Comparison of ENCODE assay signal across 15 cellular contexts in genomic region chr22:42439021-42439420, GRCh38. TPM values are rescaled to one million over a fixed set of nuclear protein-coding genes. Genes with fewer than 3 reads are reported as not detected.
DNase-seq lines count a peak whose midpoint lies in the region; ATAC-seq and TF ChIP-seq lines count a peak whose summit lies in the region.
"Had no signal": no experiment of that assay in that cellular context is flagged by ENCODE, and none has a peak within 500 bp of the region (broad histone marks: within the 10 kb centered on the region; RNA-seq: fewer than 3 reads in every experiment).

No MANE protein-coding gene starts in this region.

- H3K27me3 ChIP-seq in A673 (replicated peaks; ENCODE audit: insufficient read depth, low read depth, low read length, poor library complexity): no peaks in the 10 kb centered on the region
- H3K27me3 ChIP-seq: cardiac muscle cell had no signal

- peak overlapping the region; percentile 49 for H3K4me3 Mint-ChIP-seq in Calu3 (ENCODE audit: low read depth, unreplicated experiment)

- H3K36me3 ChIP-seq in A673 (ENCODE audit: insufficient read depth, low read length, poor library complexity, severe bottlenecking): no peaks in the 10 kb centered on the region
- no peaks in the 10 kb centered on the region for H3K36me3 ChIP-seq in OCI-LY7 (ENCODE audit: insufficient read depth, low read length)
- H3K36me3 ChIP-seq: cardiac muscle cell, thoracic aorta had no signal

- TF ChIP-seq CTCF in A673 (conservative IDR thresholded peaks at IDR 0.05; ENCODE audit: low read depth, low read length): no peak
- no peak for TF ChIP-seq CTCF in Calu3 (IDR thresholded peaks at IDR 0.05; ENCODE audit: unreplicated experiment)
- TF ChIP-seq CTCF in OCI-LY7 (conservative IDR thresholded peaks at IDR 0.05; ENCODE audit: low read length): no peak
- TF ChIP-seq CTCF in fibroblast of the aortic adventitia (IDR thresholded peaks at IDR 0.05; ENCODE audit: insufficient read depth, low read length): no peak

- no peaks in the 10 kb centered on the region for H3K9me2 ChIP-seq in OCI-LY7 (ENCODE audit: insufficient read depth, low read length)

- no peaks in the 10 kb centered on the region for H4K20me1 ChIP-seq in OCI-LY7 (ENCODE audit: insufficient read depth, low read length)

- BruUV-seq in A673 (replicated peaks; lab: Mats Ljungman, UMichigan) (no TSS peak), Calu3 (replicated peaks; lab: Mats Ljungman, UMichigan) (no TSS peak), OCI-LY7 (replicated peaks; lab: Mats Ljungman, UMichigan) (no TSS peak)

- ATAC-seq in SK-N-SH treated with all-trans-retinoic acid at 6 μM for 48 hours (no peak), GM21529 (IDR thresholded peaks at IDR 0.05; ENCODE audit: unreplicated experiment) (no peak)

- CTCF ChIA-PET in A673 (lab: Charles Lee): interaction anchor here (0.6 to 0.7 kb wide), 2 partner anchors 349 to 720 kb away, joined by 3 to 4 read pairs; partner anchors contain the start of gene NDUFA6
- CTCF ChIA-PET in Calu3 (lab: Charles Lee): interaction anchor here (0.6 kb wide), 2 partner anchors 64 to 337 kb away, joined by 3 to 5 read pairs; no protein-coding TSS in a partner anchor
- CTCF ChIA-PET in OCI-LY7 (lab: Charles Lee; ENCODE audit: unreplicated experiment): no interaction called here

- POLR2A ChIA-PET in A673 (lab: Charles Lee; ENCODE audit: low non-redundant PET) (no interaction called here), OCI-LY7 (lab: Charles Lee) (no interaction called here)

- DNase-seq in A673 (ENCODE audit: low spot score) (peak; percentile 57), Calu3 (no peak), OCI-LY7 (ENCODE audit: low spot score) (no peak), fibroblast of the aortic adventitia (ENCODE audit: low read depth) (peak; percentile 9), putamen (ENCODE audit: low spot score) (no peak), NCI-H1436 treated with DMSO at 0.1 percent for 48 hours (lab: John Stamatoyannopoulos, UW) (no peak)
- DNase-seq: activated CD4-positive, CD25-positive, alpha-beta regulatory T cell treated with anti-CD3 and anti-CD28 coated beads, Interleukin-2, amount 50 U/mL, for 72 hours; effector memory CD4-positive, alpha-beta T cell; kidney glomerular epithelial cell; NCI-H1092 treated with DMSO at 0.1 percent for 48 hours; stimulated activated CD4-positive, alpha-beta T cell treated with anti-CD3 and anti-CD28 coated beads, Interleukin-4, amount 100 ng/mL, for 1 hour had no signal

- peaks cover 6% of the 10 kb centered on the region for H3K27me3 Mint-ChIP-seq in Calu3 (ENCODE audit: unreplicated experiment)

- H3K27ac Mint-ChIP-seq in Calu3 (ENCODE audit: unreplicated experiment): no peak overlapping the region

- H3K4me2 ChIP-seq in OCI-LY7 (ENCODE audit: low read length): peak overlapping the region; percentile 90

- H3K4me1 ChIP-seq in A673 (ENCODE audit: insufficient read depth, low read length, poor library complexity, severe bottlenecking) (peaks cover 51% of the 10 kb centered on the region), OCI-LY7 (ENCODE audit: insufficient read depth, low read length, poor library complexity, severe bottlenecking) (peaks cover 89% of the 10 kb centered on the region)

- H2AFZ ChIP-seq in OCI-LY7 (ENCODE audit: low read length): peak overlapping the region; percentile 69; the same call in 1 of the 2 replicates

- H3K36me3 Mint-ChIP-seq in Calu3 (ENCODE audit: insufficient read depth, unreplicated experiment): peaks cover 11% of the 10 kb centered on the region

- H3K27ac ChIP-seq in A673 (ENCODE audit: low read depth, low read length, poor library complexity, severe bottlenecking) (peak overlapping the region; percentile 58), OCI-LY7 (ENCODE audit: low read depth, low read length, poor library complexity, severe bottlenecking) (peak overlapping the region; percentile 76)
- H3K27ac ChIP-seq: cardiac muscle cell had no signal

- no peaks in the 10 kb centered on the region for H3K9me3 Mint-ChIP-seq in Calu3 (ENCODE audit: low read depth, unreplicated experiment)

- no peaks in the 10 kb centered on the region for H3K9me3 ChIP-seq in A673 (ENCODE audit: low read depth, low read length, poor library complexity, severe bottlenecking)
- no peaks in the 10 kb centered on the region for H3K9me3 ChIP-seq in OCI-LY7 (ENCODE audit: low read length)
- H3K9me3 ChIP-seq: thoracic aorta had no signal

- intact Hi-C loops in A673 (cut with micrococcal nuclease; ENCODE audit: unreplicated experiment) (loop anchor here (5.0 kb wide), 3 partner anchors 72 to 472 kb away; partner anchors contain the start of gene SEPTIN3), Calu3 (cut with micrococcal nuclease; ENCODE audit: unreplicated experiment) (loop anchor here (5.0 kb wide), 1 partner anchor 472 kb away; the partner anchor contains the start of gene SEPTIN3), OCI-LY7 (cut with micrococcal nuclease; ENCODE audit: unreplicated experiment) (loop anchor here (5.0 kb wide), 1 partner anchor 142 kb away; no protein-coding TSS in a partner anchor)

- H3K4me3 ChIP-seq in A673 (ENCODE audit: low read depth, low read length, poor library complexity, severe bottlenecking): no peak overlapping the region
- H3K4me3 ChIP-seq in OCI-LY7 (ENCODE audit: low read depth, low read length, poor library complexity, severe bottlenecking): peak overlapping the region; percentile 68
- no peak overlapping the region for H3K4me3 ChIP-seq in fibroblast of the aortic adventitia (ENCODE audit: low read depth, low read length)
- H3K4me3 ChIP-seq: cardiac muscle cell had no signal

- H3K4me1 Mint-ChIP-seq in Calu3 (ENCODE audit: low read depth, unreplicated experiment): peaks cover 28% of the 10 kb centered on the region

- peaks cover 4% of the 10 kb centered on the region; the same call in 1 of the 2 replicates for H3K79me2 ChIP-seq in OCI-LY7 (ENCODE audit: insufficient read depth, low read depth, low read length)

TF ChIP-seq in SK-N-SH treated with all-trans-retinoic acid at 6 μM for 48 hours, 23 proteins besides CTCF, POLR2A, EP300 and RAD21 (continues in another document):
- no peak for TF ChIP-seq RARB (CRISPR knock-in tag; IDR thresholded peaks at IDR 0.05)
- TF ChIP-seq ARNTL (CRISPR knock-in tag; IDR thresholded peaks at IDR 0.05; ENCODE audit: borderline replicate concordance, low read depth): no peak
- no peak for TF ChIP-seq OSR1 (CRISPR knock-in tag; IDR thresholded peaks at IDR 0.05)
- TF ChIP-seq, protein P1, sequence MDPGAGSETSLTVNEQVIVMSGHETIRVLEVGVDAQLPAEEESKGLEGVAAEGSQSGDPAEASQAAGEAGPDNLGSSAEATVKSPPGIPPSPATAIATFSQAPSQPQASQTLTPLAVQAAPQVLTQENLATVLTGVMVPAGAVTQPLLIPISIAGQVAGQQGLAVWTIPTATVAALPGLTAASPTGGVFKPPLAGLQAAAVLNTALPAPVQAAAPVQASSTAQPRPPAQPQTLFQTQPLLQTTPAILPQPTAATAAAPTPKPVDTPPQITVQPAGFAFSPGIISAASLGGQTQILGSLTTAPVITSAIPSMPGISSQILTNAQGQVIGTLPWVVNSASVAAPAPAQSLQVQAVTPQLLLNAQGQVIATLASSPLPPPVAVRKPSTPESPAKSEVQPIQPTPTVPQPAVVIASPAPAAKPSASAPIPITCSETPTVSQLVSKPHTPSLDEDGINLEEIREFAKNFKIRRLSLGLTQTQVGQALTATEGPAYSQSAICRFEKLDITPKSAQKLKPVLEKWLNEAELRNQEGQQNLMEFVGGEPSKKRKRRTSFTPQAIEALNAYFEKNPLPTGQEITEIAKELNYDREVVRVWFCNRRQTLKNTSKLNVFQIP (CRISPR knock-in tag; IDR thresholded peaks at IDR 0.05; ENCODE audit: borderline replicate concordance, low read depth): no peak
- no peak for TF ChIP-seq CSRNP3 (CRISPR knock-in tag; IDR thresholded peaks at IDR 0.05)
- no peak for TF ChIP-seq SNAI2 (CRISPR knock-in tag; IDR thresholded peaks at IDR 0.05)
- TF ChIP-seq, protein P2, sequence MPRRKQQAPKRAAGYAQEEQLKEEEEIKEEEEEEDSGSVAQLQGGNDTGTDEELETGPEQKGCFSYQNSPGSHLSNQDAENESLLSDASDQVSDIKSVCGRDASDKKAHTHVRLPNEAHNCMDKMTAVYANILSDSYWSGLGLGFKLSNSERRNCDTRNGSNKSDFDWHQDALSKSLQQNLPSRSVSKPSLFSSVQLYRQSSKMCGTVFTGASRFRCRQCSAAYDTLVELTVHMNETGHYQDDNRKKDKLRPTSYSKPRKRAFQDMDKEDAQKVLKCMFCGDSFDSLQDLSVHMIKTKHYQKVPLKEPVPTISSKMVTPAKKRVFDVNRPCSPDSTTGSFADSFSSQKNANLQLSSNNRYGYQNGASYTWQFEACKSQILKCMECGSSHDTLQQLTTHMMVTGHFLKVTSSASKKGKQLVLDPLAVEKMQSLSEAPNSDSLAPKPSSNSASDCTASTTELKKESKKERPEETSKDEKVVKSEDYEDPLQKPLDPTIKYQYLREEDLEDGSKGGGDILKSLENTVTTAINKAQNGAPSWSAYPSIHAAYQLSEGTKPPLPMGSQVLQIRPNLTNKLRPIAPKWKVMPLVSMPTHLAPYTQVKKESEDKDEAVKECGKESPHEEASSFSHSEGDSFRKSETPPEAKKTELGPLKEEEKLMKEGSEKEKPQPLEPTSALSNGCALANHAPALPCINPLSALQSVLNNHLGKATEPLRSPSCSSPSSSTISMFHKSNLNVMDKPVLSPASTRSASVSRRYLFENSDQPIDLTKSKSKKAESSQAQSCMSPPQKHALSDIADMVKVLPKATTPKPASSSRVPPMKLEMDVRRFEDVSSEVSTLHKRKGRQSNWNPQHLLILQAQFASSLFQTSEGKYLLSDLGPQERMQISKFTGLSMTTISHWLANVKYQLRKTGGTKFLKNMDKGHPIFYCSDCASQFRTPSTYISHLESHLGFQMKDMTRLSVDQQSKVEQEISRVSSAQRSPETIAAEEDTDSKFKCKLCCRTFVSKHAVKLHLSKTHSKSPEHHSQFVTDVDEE (CRISPR knock-in tag; IDR thresholded peaks at IDR 0.05): no peak

RNA-seq across cellular contexts. Expression of gene NFAM1, which starts 6.8 kb away (rescaled TPM):
- total RNA-seq in A673 (2021) (2.4 and 3.8 TPM in 2 replicates), Calu3 (2022) (0.39 and 0.50 TPM in 2 replicates), OCI-LY7 (2022) (0.88 and 1.1 TPM in 2 replicates), fibroblast of the aortic adventitia (ENCODE audit: low replicate concordance) (not detected in 2 replicates)
- total RNA-seq in OCI-LY7 (2014; rRNA removed; shearing (Covaris generic)): 0.03 and 0.16 TPM in 2 replicates

Comparison
In these comparisons a context has a peak if more than half of its experiments do, and no peak if none do; other contexts are left out.
1. DNase-seq: peak in A673 (single experiment) and fibroblast of the aortic adventitia (single experiment); none in Calu3 (single experiment), OCI-LY7 (single experiment), putamen (single experiment) and NCI-H1436 treated with DMSO at 0.1 percent for 48 hours (single experiment).